10 cellular contexts compared by ENCODE assay signal in genomic region chr15:92733090-92733933, GRCh38.
DNase-seq lines count a peak whose midpoint lies in the region; ATAC-seq, FAIRE-seq and TF ChIP-seq lines count a peak whose summit lies in the region.
"Had no signal": no experiment of that assay in that cellular context is flagged by ENCODE, and none has a peak within 500 bp of the region (broad histone marks: within the 10 kb centered on the region; RNA-seq: fewer than 3 reads in every experiment).

No MANE protein-coding gene starts in this region.

- CTCF ChIA-PET in activated naive CD4-positive, alpha-beta T cell treated with anti-CD3 and anti-CD28 coated beads for 36 hours (lab: Charles Lee): interaction anchor here (0.6 to 2.2 kb wide), 5 partner anchors 17 to 307 kb away, joined by 3 to 10 read pairs (median 3); no protein-coding TSS in a partner anchor

- peaks cover 5% of the 10 kb centered on the region for H3K4me1 ChIP-seq in adipocyte (ENCODE audit: control insufficient read depth, insufficient read depth, low read length)
- no peaks in the 10 kb centered on the region for H3K4me1 ChIP-seq in kidney (ENCODE audit: control insufficient read depth in 1 of 2, insufficient read depth in 1 of 2, low read depth in 1 of 2, low read length in 2 of 2)
- peaks cover 0 to 5% of the 10 kb centered on the region in 2 donors for H3K4me1 ChIP-seq in thoracic aorta (ENCODE audit: control insufficient read depth in 1 of 2, low read depth in 2 of 2)

- H3K9ac ChIP-seq in adipocyte (ENCODE audit: low read length) (peak overlapping the region; percentile 89), kidney (ENCODE audit: low read length in 2 of 2) (peak overlapping the region; percentile 10 to 51)

- no peaks in the 10 kb centered on the region for H3K27me3 Mint-ChIP-seq in activated naive CD4-positive, alpha-beta T cell treated with anti-CD3 and anti-CD28 coated beads for 36 hours (ENCODE audit: low read depth)

- H3K36me3 ChIP-seq in adipocyte (ENCODE audit: control insufficient read depth, insufficient read depth, low read length, severe bottlenecking): no peaks in the 10 kb centered on the region
- H3K36me3 ChIP-seq in kidney (ENCODE audit: control insufficient read depth in 1 of 2, insufficient read depth in 2 of 2, low read length in 2 of 2): no peaks in the 10 kb centered on the region
- no peaks in the 10 kb centered on the region for H3K36me3 ChIP-seq in thoracic aorta
- H3K36me3 ChIP-seq: SJCRH30 had no signal

- peak overlapping the region; percentile 77 for H3K4me3 Mint-ChIP-seq in activated naive CD4-positive, alpha-beta T cell treated with anti-CD3 and anti-CD28 coated beads for 36 hours

- intact Hi-C loops in activated naive CD4-positive, alpha-beta T cell treated with anti-CD3 and anti-CD28 coated beads for 36 hours (cut with micrococcal nuclease): no loop called here
- intact Hi-C loops in kidney (cut with DNase I): no loop called here

- H3K4me1 Mint-ChIP-seq in activated naive CD4-positive, alpha-beta T cell treated with anti-CD3 and anti-CD28 coated beads for 36 hours (ENCODE audit: low read depth): peaks cover 9% of the 10 kb centered on the region

- H3K36me3 Mint-ChIP-seq in activated naive CD4-positive, alpha-beta T cell treated with anti-CD3 and anti-CD28 coated beads for 36 hours (ENCODE audit: low read depth): no peaks in the 10 kb centered on the region
- H3K36me3 Mint-ChIP-seq in activated naive CD4-positive, alpha-beta T cell treated with anti-CD3 and anti-CD28 coated beads, Interleukin-2, amount 50 U/mL, for 72 hours: no peaks in the 10 kb centered on the region

- FAIRE-seq in kidney (lab: Jason Lieb, UNC): no peak

- no peaks in the 10 kb centered on the region for H3K9me3 Mint-ChIP-seq in activated naive CD4-positive, alpha-beta T cell treated with anti-CD3 and anti-CD28 coated beads for 36 hours
- H3K9me3 Mint-ChIP-seq in activated naive CD4-positive, alpha-beta T cell treated with anti-CD3 and anti-CD28 coated beads, Interleukin-2, amount 50 U/mL, for 72 hours: no peaks in the 10 kb centered on the region

- H3K27ac ChIP-seq in kidney (ENCODE audit: low read depth in 2 of 2, low read length in 2 of 2): no peak overlapping the region
- peak overlapping the region in 1 of 2 donors; percentile 16 for H3K27ac ChIP-seq in thoracic aorta
- H3K27ac ChIP-seq: SJCRH30 had no signal

- no peak for DNase-seq in activated naive CD4-positive, alpha-beta T cell treated with anti-CD3 and anti-CD28 coated beads for 36 hours
- no peak for DNase-seq in activated naive CD4-positive, alpha-beta T cell treated with anti-CD3 and anti-CD28 coated beads, Interleukin-2, amount 50 U/mL, for 72 hours (ENCODE audit: low spot score in 2 of 2)
- DNase-seq in adipocyte (ENCODE audit: low read depth) (no peak), kidney (no peak), thoracic aorta (ENCODE audit: low spot score) (no peak), SHP77 (lab: John Stamatoyannopoulos, UW) (no peak), dedifferentiated amniotic fluid mesenchymal stem cell (ENCODE audit: extremely low spot score) (no peak), inferior parietal cortex (ENCODE audit: extremely low spot score) (no peak)
- DNase-seq: DND-41, SJCRH30 had no signal

- ATAC-seq in activated naive CD4-positive, alpha-beta T cell treated with anti-CD3 and anti-CD28 coated beads, Interleukin-2, amount 50 U/mL, for 72 hours: no peak
- no peak for ATAC-seq in thoracic aorta (ENCODE audit: insufficient number of reproducible peaks, low FRiP score, low read depth)

- H3K27ac Mint-ChIP-seq in activated naive CD4-positive, alpha-beta T cell treated with anti-CD3 and anti-CD28 coated beads for 36 hours: no peak overlapping the region
- peak overlapping the region in 1 of 2 donors; percentile 64 for H3K27ac Mint-ChIP-seq in activated naive CD4-positive, alpha-beta T cell treated with anti-CD3 and anti-CD28 coated beads, Interleukin-2, amount 50 U/mL, for 72 hours

- TF ChIP-seq CTCF in kidney (IDR thresholded peaks at IDR 0.05; ENCODE audit: borderline replicate concordance, extremely low read depth, insufficient read depth) (no peak), thoracic aorta (IDR thresholded peaks at IDR 0.05) (no peak)

- no peaks in the 10 kb centered on the region for H3K27me3 ChIP-seq in adipocyte (replicated peaks; ENCODE audit: control insufficient read depth, insufficient read depth, low read length)
- no peaks in the 10 kb centered on the region for H3K27me3 ChIP-seq in thoracic aorta (replicated peaks; ENCODE audit: insufficient read depth)
- H3K27me3 ChIP-seq: SJCRH30 had no signal

- H3K9me3 ChIP-seq in adipocyte (ENCODE audit: control insufficient read depth, low read length) (no peaks in the 10 kb centered on the region), kidney (ENCODE audit: control insufficient read depth in 1 of 2, low read length in 2 of 2) (no peaks in the 10 kb centered on the region), thoracic aorta (no peaks in the 10 kb centered on the region)

- H3K4me3 ChIP-seq in adipocyte (ENCODE audit: low read length) (peak overlapping the region; percentile 86), kidney (ENCODE audit: low read length in 2 of 2) (peak overlapping the region; percentile 65 to 67), thoracic aorta (peak overlapping the region; percentile 68)
